In genomic region chr10:119241066-119241465, GRCh38 we compare ENCODE assay signal across 21 cellular contexts.
"Had no signal": no experiment of that assay in that cellular context is flagged by ENCODE, and none has a peak within 500 bp of the region (broad histone marks: within the 10 kb centered on the region; RNA-seq: fewer than 3 reads in every experiment).

No MANE protein-coding gene starts in this region.

- H3K27me3 ChIP-seq: body of pancreas, stomach, upper lobe of right lung had no signal

- H3K36me3 ChIP-seq: stomach, upper lobe of right lung had no signal

- DNase-seq: activated CD4-positive, alpha-beta T cell treated with anti-CD3 and anti-CD28 coated beads, Interleukin-2, amount 10 ng/mL, durations not matched to agents 24 days and 14 days; activated CD8-positive, alpha-beta T cell treated with anti-CD3 and anti-CD28 coated beads for 36 hours; activated naive CD4-positive, alpha-beta T cell treated with Interleukin-2 at 50 U/mL for 16 hours; activated naive CD8-positive, alpha-beta T cell treated with anti-CD3 and anti-CD28 coated beads, Interleukin-2, amount 10 ng/mL, durations not matched to agents 7 days and 5 days; activated T-cell treated with anti-CD3 and anti-CD28 coated beads, Interleukin-2, amount 50 U/mL, for 24 hours; amygdala; body of pancreas; caudate nucleus; foreskin melanocyte; head of caudate nucleus; kidney; natural killer cell; nucleus accumbens; posterior cingulate gyrus; stimulated activated CD4-positive, alpha-beta T cell treated with anti-CD3 and anti-CD28 coated beads, Interleukin-4, amount 100 ng/mL, for 24 hours; stomach; T1000; upper lobe of right lung had no signal

- FAIRE-seq: colon, kidney had no signal

- H3K4me3 ChIP-seq: body of pancreas, skin epidermis, stomach, upper lobe of right lung had no signal

- ATAC-seq: activated CD8-positive, alpha-beta T cell treated with anti-CD3 and anti-CD28 coated beads for 36 hours; body of pancreas; natural killer cell; stimulated activated effector memory CD8-positive, alpha-beta T cell treated with anti-CD3 and anti-CD28 coated beads, Interleukin-12 subunit alpha, Interleukin-12 subunit beta, amount 100 ng/mL, for 72 hours; upper lobe of right lung had no signal

- H3K9me3 ChIP-seq: body of pancreas, stomach, upper lobe of right lung had no signal

- H3K27ac ChIP-seq: body of pancreas, skin epidermis had no signal
